Comparison of ENCODE assay signal across 8 cellular contexts in genomic region chr13:42548731-42549554, GRCh38. TPM values are rescaled to one million over a fixed set of nuclear protein-coding genes. Genes with fewer than 3 reads are reported as not detected.
DNase-seq lines count a peak whose midpoint lies in the region; ATAC-seq and TF ChIP-seq lines count a peak whose summit lies in the region.

No MANE protein-coding gene starts in this region.

- no peak overlapping the region for H3K27ac Mint-ChIP-seq in activated T-helper 2 cell treated with anti-CD3 and anti-CD28 coated beads, Interferon-gamma antibody, Interleukin-2, Interleukin-4, amounts not matched to agents 10 μg/mL and 5 μg/mL and 100 μg/mL, durations not matched to agents 14 hours and 24 hours and 36 hours

- H3K27me3 Mint-ChIP-seq in activated T-helper 2 cell treated with anti-CD3 and anti-CD28 coated beads, Interferon-gamma antibody, Interleukin-2, Interleukin-4, amounts not matched to agents 10 μg/mL and 5 μg/mL and 100 μg/mL, durations not matched to agents 14 hours and 24 hours and 36 hours (ENCODE audit: low read depth): no peaks in the 10 kb centered on the region

- 62% methylated on average over 10 of the region's 10 CpGs for WGBS in esophagus muscularis mucosa

- TF ChIP-seq EP300 in esophagus muscularis mucosa (IDR thresholded peaks at IDR 0.05): no peak

- no peaks in the 10 kb centered on the region for H3K27me3 ChIP-seq in esophagus muscularis mucosa

- H3K36me3 ChIP-seq in esophagus muscularis mucosa: no peaks in the 10 kb centered on the region

- H3K4me3 Mint-ChIP-seq in activated T-helper 2 cell treated with anti-CD3 and anti-CD28 coated beads, Interferon-gamma antibody, Interleukin-2, Interleukin-4, amounts not matched to agents 10 μg/mL and 5 μg/mL and 100 μg/mL, durations not matched to agents 14 hours and 24 hours and 36 hours (ENCODE audit: low read depth): no peak overlapping the region

- H3K9me3 ChIP-seq in esophagus muscularis mucosa: no peaks in the 10 kb centered on the region

- H3K4me1 Mint-ChIP-seq in activated T-helper 2 cell treated with anti-CD3 and anti-CD28 coated beads, Interferon-gamma antibody, Interleukin-2, Interleukin-4, amounts not matched to agents 10 μg/mL and 5 μg/mL and 100 μg/mL, durations not matched to agents 14 hours and 24 hours and 36 hours (ENCODE audit: low read depth): peaks cover 30% of the 10 kb centered on the region

- intact Hi-C loops in esophagus muscularis mucosa (cut with DNase I): no loop called here
- intact Hi-C loops in activated T-helper 2 cell treated with anti-CD3 and anti-CD28 coated beads, Interferon-gamma antibody, Interleukin-2, Interleukin-4, amounts not matched to agents 10 μg/mL and 5 μg/mL and 100 μg/mL, durations not matched to agents 14 hours and 24 hours and 36 hours (cut with micrococcal nuclease): no loop called here

- TF ChIP-seq POLR2A in esophagus muscularis mucosa (IDR thresholded peaks at IDR 0.05; ENCODE audit: low read depth): no peak

- H3K36me3 Mint-ChIP-seq in activated T-helper 2 cell treated with anti-CD3 and anti-CD28 coated beads, Interferon-gamma antibody, Interleukin-2, Interleukin-4, amounts not matched to agents 10 μg/mL and 5 μg/mL and 100 μg/mL, durations not matched to agents 14 hours and 24 hours and 36 hours (ENCODE audit: low read depth): peaks cover 4% of the 10 kb centered on the region

- DNase-seq in GM12865 (ENCODE audit: low read depth): peak; percentile 96
- DNase-seq in Kasumi-1 (lab: John Stamatoyannopoulos, UW): peak; percentile 37 to 57
- peak; percentile 75 for DNase-seq in esophagus muscularis mucosa (ENCODE audit: extremely low spot score)
- no peak for DNase-seq in stimulated activated CD4-positive, alpha-beta T cell treated with anti-CD3 and anti-CD28 coated beads, Interleukin-15, amount 100 ng/mL, for 24 hours
- no peak for DNase-seq in NCI-H82 (lab: John Stamatoyannopoulos, UW)
- DNase-seq in central memory CD4-positive, alpha-beta T cell: no peak
- DNase-seq in activated T-helper 2 cell treated with anti-CD3 and anti-CD28 coated beads, Interferon-gamma antibody, Interleukin-2, Interleukin-4, amounts not matched to agents 10 μg/mL and 5 μg/mL and 100 μg/mL, durations not matched to agents 14 hours and 24 hours and 36 hours (ENCODE audit: low spot score): no peak

- H3K4me3 ChIP-seq in GM12865 (ENCODE audit: low read depth, low read length) (peak overlapping the region; percentile 25), esophagus muscularis mucosa (no peak overlapping the region)

- peaks cover 6% of the 10 kb centered on the region for H3K9me3 Mint-ChIP-seq in activated T-helper 2 cell treated with anti-CD3 and anti-CD28 coated beads, Interferon-gamma antibody, Interleukin-2, Interleukin-4, amounts not matched to agents 10 μg/mL and 5 μg/mL and 100 μg/mL, durations not matched to agents 14 hours and 24 hours and 36 hours

- ATAC-seq in GM21576 (IDR thresholded peaks at IDR 0.05; ENCODE audit: unreplicated experiment): peak; percentile 94

- no peaks in the 10 kb centered on the region for H3K4me1 ChIP-seq in esophagus muscularis mucosa

- TF ChIP-seq CTCF in GM12865 (IDR thresholded peaks at IDR 0.05; ENCODE audit: insufficient read depth, low read depth, low read length, missing control alignments) (no peak), esophagus muscularis mucosa (IDR thresholded peaks at IDR 0.05) (no peak)

- no peak overlapping the region for H3K27ac ChIP-seq in esophagus muscularis mucosa (replicated peaks in 1 of 4)

RNA-seq across cellular contexts. Expression of gene TNFSF11, which starts 25.0 kb away (rescaled TPM):
- total RNA-seq in esophagus muscularis mucosa: under 1 TPM in 1 of 4 donors, not detected in 3; 0.17 TPM
- total RNA-seq in activated T-helper 2 cell treated with anti-CD3 and anti-CD28 coated beads, Interferon-gamma antibody, Interleukin-2, Interleukin-4, amounts not matched to agents 10 μg/mL and 5 μg/mL and 100 μg/mL, durations not matched to agents 14 hours and 24 hours and 36 hours: 4.4 and 5.0 TPM in 2 replicates

Comparison
In these comparisons a context has a peak if more than half of its experiments do, and no peak if none do; other contexts are left out.
1. DNase-seq: peak in GM12865 (single experiment), Kasumi-1 (2 of 2) and esophagus muscularis mucosa (single experiment); none in stimulated activated CD4-positive, alpha-beta T cell treated with anti-CD3 and anti-CD28 coated beads, Interleukin-15, amount 100 ng/mL, for 24 hours (single experiment), NCI-H82 (single experiment), central memory CD4-positive, alpha-beta T cell (single experiment) and activated T-helper 2 cell treated with anti-CD3 and anti-CD28 coated beads, Interferon-gamma antibody, Interleukin-2, Interleukin-4, amounts not matched to agents 10 μg/mL and 5 μg/mL and 100 μg/mL, durations not matched to agents 14 hours and 24 hours and 36 hours (single experiment).